In the genomic region with DNA sequence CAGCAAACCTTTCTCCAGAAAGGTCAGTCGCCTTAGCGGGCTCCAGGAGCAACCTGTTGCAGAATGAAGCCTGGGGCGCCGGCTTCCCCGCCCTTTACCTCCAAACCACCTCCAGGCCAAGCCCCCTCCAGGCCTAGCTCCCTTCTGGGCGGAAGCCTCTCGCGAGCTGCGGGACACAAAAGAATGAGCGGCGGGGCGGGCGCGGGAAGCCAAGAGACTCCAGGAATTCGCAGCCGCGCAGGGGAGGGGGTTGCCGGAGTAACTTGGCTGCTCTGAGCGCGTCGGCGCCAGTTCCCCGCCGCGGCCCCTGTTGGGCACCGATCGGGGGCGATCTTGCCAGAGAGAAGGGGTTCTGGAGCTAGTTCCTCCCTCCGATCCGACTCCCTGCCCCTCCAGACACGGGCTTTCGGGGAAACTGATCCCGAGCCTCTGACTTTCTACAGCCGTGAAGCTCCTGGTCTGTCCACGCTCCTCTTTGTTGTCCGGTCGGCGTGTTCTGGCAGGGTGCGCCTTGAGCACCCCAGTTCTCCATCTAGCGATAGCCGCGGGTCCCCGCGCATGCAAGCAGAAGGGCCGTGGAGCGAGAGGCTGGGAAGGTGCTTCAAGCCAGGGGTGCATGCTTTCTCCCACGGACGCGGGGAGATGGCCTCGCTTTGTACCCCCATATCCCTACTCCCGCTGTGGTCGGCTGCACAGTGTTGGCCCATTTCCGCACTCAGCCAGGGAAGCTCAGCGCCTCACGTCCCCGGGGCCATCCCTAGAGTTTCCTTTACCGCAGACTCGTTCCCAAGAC, we compare ENCODE assay signal across 8 cellular contexts. TPM values are rescaled to one million over a fixed set of nuclear protein-coding genes. Genes with fewer than 3 reads are reported as not detected.
DNase-seq lines count a peak whose midpoint lies in the region; ATAC-seq, FAIRE-seq and TF ChIP-seq lines count a peak whose summit lies in the region.

No MANE protein-coding gene starts in this region.

- dilution Hi-C loops in endothelial cell of umbilical vein (cut with MboI; ENCODE audit: extremely low pct_ligation_motif_present, low sequenced_read_pairs): no loop called here

- no peaks in the 10 kb centered on the region for H4K20me1 ChIP-seq in SK-N-SH (ENCODE audit: insufficient read depth)
- H4K20me1 ChIP-seq in endothelial cell of umbilical vein (replicated peaks; ENCODE audit: control insufficient read depth, extremely low read depth, insufficient read depth, low read length): no peaks in the 10 kb centered on the region

- H3K4me1 ChIP-seq in SK-N-SH (ENCODE audit: control insufficient read depth in 1 of 2, insufficient read depth in 2 of 2, low read depth in 1 of 2, low read length in 1 of 2) (peaks cover 0 to 10% of the 10 kb centered on the region in 2 experiments; a peak in 1 of 4 replicates), endothelial cell of umbilical vein (ENCODE audit: control insufficient read depth, extremely low read depth, insufficient read depth, low read length) (peaks cover 6% of the 10 kb centered on the region), mucosa of stomach (ENCODE audit: control insufficient read depth, insufficient read depth, low read length) (peaks cover 17% of the 10 kb centered on the region), upper lobe of left lung (peaks cover 18 to 33% (median 21%) of the 10 kb centered on the region in 4 donors)

- H3K79me2 ChIP-seq in SK-N-SH (ENCODE audit: insufficient read depth): no peaks in the 10 kb centered on the region
- no peaks in the 10 kb centered on the region for H3K79me2 ChIP-seq in endothelial cell of umbilical vein (ENCODE audit: control insufficient read depth, insufficient read depth, low read length)

- peak overlapping the region; percentile 24; the same call in 1 of the 2 replicates for H2AFZ ChIP-seq in SK-N-SH (ENCODE audit: low read depth)
- H2AFZ ChIP-seq in endothelial cell of umbilical vein (ENCODE audit: low read depth, low read length): peak overlapping the region; percentile 61

- H3K4me2 ChIP-seq in SK-N-SH: peak overlapping the region; percentile 78
- peak overlapping the region; percentile 42 for H3K4me2 ChIP-seq in endothelial cell of umbilical vein (ENCODE audit: insufficient read depth, low read length)

- H3K27ac ChIP-seq in SK-N-SH (ENCODE audit: low read depth in 2 of 2, low read length in 1 of 2): no peak overlapping the region
- H3K27ac ChIP-seq in endothelial cell of umbilical vein (ENCODE audit: insufficient read depth, low read depth, low read length): no peak overlapping the region
- H3K27ac ChIP-seq in upper lobe of left lung: no peak overlapping the region

- no peak overlapping the region for H3K9ac ChIP-seq in SK-N-SH
- H3K9ac ChIP-seq in endothelial cell of umbilical vein (replicated peaks; ENCODE audit: extremely low read depth, insufficient read depth, low read length): no peak overlapping the region
- peak overlapping the region; percentile 78 for H3K9ac ChIP-seq in mucosa of stomach (ENCODE audit: low read length)

- intact Hi-C loops in endothelial cell of umbilical vein (cut with micrococcal nuclease): loop anchor here (2.0 kb wide), 1 partner anchor 116 kb away; no protein-coding TSS in a partner anchor

- H3K9me2 ChIP-seq in SK-N-SH: no peaks in the 10 kb centered on the region

- peaks cover 39% of the 10 kb centered on the region for H3K27me3 ChIP-seq in SK-N-SH (ENCODE audit: insufficient read depth)
- peaks cover 55 to 58% of the 10 kb centered on the region in 2 experiments for H3K27me3 ChIP-seq in endothelial cell of umbilical vein (ENCODE audit: control insufficient read depth in 2 of 2, insufficient read depth in 2 of 2, low read length in 2 of 2)
- H3K27me3 ChIP-seq in mucosa of stomach (ENCODE audit: control insufficient read depth, insufficient read depth, low read length): peaks cover 5% of the 10 kb centered on the region
- peaks cover 0 to 22% (median 11%) of the 10 kb centered on the region in 4 donors for H3K27me3 ChIP-seq in upper lobe of left lung

- TF ChIP-seq POLR2A in endothelial cell of umbilical vein (IDR thresholded peaks at IDR 0.05; ENCODE audit: low read depth, low read length) (no peak), upper lobe of left lung (IDR thresholded peaks at IDR 0.05) (no peak)

- WGBS in SK-N-SH (ENCODE audit: low lambda C conversion rate): 7% methylated on average over 5 of the region's 58 CpGs
- 0 to 2% methylated on average over 32 to 37 of the region's 58 CpGs for WGBS in upper lobe of left lung, 2 donors

- no peaks in the 10 kb centered on the region for H3F3A ChIP-seq in SK-N-SH (replicated peaks; ENCODE audit: insufficient read depth)

- DNase-seq in GM03348 (ENCODE audit: low spot score) (peak; percentile 39), SK-N-SH (peak; percentile 73), endothelial cell of umbilical vein (ENCODE audit: low read depth, low spot score) (peak; percentile 30), upper lobe of left lung (peak in 1 of 2 donors; percentile 87), superior temporal gyrus (ENCODE audit: extremely low spot score) (no peak)

- H3K9me3 ChIP-seq in SK-N-SH: no peaks in the 10 kb centered on the region
- no peaks in the 10 kb centered on the region for H3K9me3 ChIP-seq in endothelial cell of umbilical vein (replicated peaks; ENCODE audit: control insufficient read depth, insufficient read depth, low read length)
- no peaks in the 10 kb centered on the region for H3K9me3 ChIP-seq in mucosa of stomach (ENCODE audit: control insufficient read depth, low read length)
- H3K9me3 ChIP-seq in upper lobe of left lung: no peaks in the 10 kb centered on the region

- TF ChIP-seq CTCF in SK-N-SH (IDR thresholded peaks at IDR 0.05) (no peak), endothelial cell of umbilical vein (IDR thresholded peaks at IDR 0.05; ENCODE audit: extremely low read depth in 1 of 2, insufficient read depth in 1 of 2, low read depth in 1 of 2, low read length in 2 of 2) (no peak), upper lobe of left lung (IDR thresholded peaks at IDR 0.05) (no peak)

- H3K4me3 ChIP-seq in SK-N-SH (ENCODE audit: low read depth in 2 of 2, low read length in 1 of 2) (peak overlapping the region; percentile 46), endothelial cell of umbilical vein (replicated peaks in 1 of 3; ENCODE audit: insufficient read depth in 1 of 3, low read depth in 1 of 3, low read length in 3 of 3) (peak overlapping the region; percentile 5 to 36 (median 34)), mucosa of stomach (ENCODE audit: low read length) (peak overlapping the region; percentile 75), upper lobe of left lung (peak overlapping the region; percentile 31 to 47 (median 40))

- POLR2A ChIA-PET in SK-N-SH (lab: Yijun Ruan, JAX): no interaction called here
- POLR2A ChIA-PET in endothelial cell of umbilical vein (lab: Charles Lee): no interaction called here

- no peak for TF ChIP-seq RAD21 in SK-N-SH (IDR thresholded peaks at IDR 0.05; ENCODE audit: low read length)

- no TSS peak for BruUV-seq in endothelial cell of umbilical vein (replicated peaks; lab: Mats Ljungman, UMichigan)

- ATAC-seq in upper lobe of left lung (ENCODE audit: low FRiP score in 2 of 2) (peak; percentile 47 to 53), GM21717 (IDR thresholded peaks at IDR 0.05; ENCODE audit: unreplicated experiment) (no peak), GM18867 (IDR thresholded peaks at IDR 0.05; ENCODE audit: unreplicated experiment) (no peak)

- no peaks in the 10 kb centered on the region for H3K36me3 ChIP-seq in SK-N-SH (replicated peaks in 1 of 2; ENCODE audit: control insufficient read depth in 1 of 2, insufficient read depth in 2 of 2, low read length in 1 of 2)
- H3K36me3 ChIP-seq in endothelial cell of umbilical vein (ENCODE audit: control insufficient read depth in 2 of 2, extremely low read depth in 1 of 2, insufficient read depth in 2 of 2, low read length in 2 of 2): no peaks in the 10 kb centered on the region
- no peaks in the 10 kb centered on the region for H3K36me3 ChIP-seq in mucosa of stomach (ENCODE audit: control insufficient read depth, insufficient read depth, low read length)
- no peaks in the 10 kb centered on the region for H3K36me3 ChIP-seq in upper lobe of left lung

- no peaks in the 10 kb centered on the region for H3K9me1 ChIP-seq in endothelial cell of umbilical vein (replicated peaks; ENCODE audit: control insufficient read depth, extremely low read depth, insufficient read depth, low read length)

- FAIRE-seq in endothelial cell of umbilical vein (lab: Jason Lieb, UNC): no peak

- CTCF ChIA-PET in SK-N-SH (lab: Yijun Ruan, JAX) (interaction anchor here (1.0 to 2.1 kb wide), 8 partner anchors 9 to 277 kb away, joined by 3 to 6 read pairs (median 3); no protein-coding TSS in a partner anchor), endothelial cell of umbilical vein (lab: Charles Lee) (interaction anchor here (1.3 kb wide), 1 partner anchor 123 kb away, joined by 3 read pairs; no protein-coding TSS in a partner anchor)

- TF ChIP-seq EP300 in SK-N-SH (IDR thresholded peaks at IDR 0.05; ENCODE audit: borderline replicate concordance in 1 of 2, low read depth in 1 of 2, low read length in 1 of 2): no peak
- TF ChIP-seq EP300 in upper lobe of left lung (IDR thresholded peaks at IDR 0.05): no peak

TF ChIP-seq in SK-N-SH, 30 proteins besides CTCF, POLR2A, EP300 and RAD21:
- TF ChIP-seq GABPA (IDR thresholded peaks at IDR 0.05; ENCODE audit: low read depth) (no peak), TAF1 (IDR thresholded peaks at IDR 0.05; ENCODE audit: borderline replicate concordance, low read depth, low read length) (no peak), CHD2 (IDR thresholded peaks at IDR 0.05; ENCODE audit: low read length, partially characterized antibody) (peak; percentile 59), NFIC (IDR thresholded peaks at IDR 0.05; ENCODE audit: borderline replicate concordance) (no peak)
TF ChIP-seq in SK-N-SH: peak in this region for 1.

TF ChIP-seq in endothelial cell of umbilical vein, 7 proteins besides CTCF, POLR2A, EP300 and RAD21 (continues in another document):
- TF ChIP-seq GATA2 (IDR thresholded peaks at IDR 0.05; ENCODE audit: insufficient read depth, insufficient read length, low read depth, low read length) (no peak), EZH2 (IDR thresholded peaks at IDR 0.05; ENCODE audit: borderline replicate concordance, low read depth, low read length, severe bottlenecking) (peak; percentile 92), POLR2AphosphoS5 (IDR thresholded peaks at IDR 0.05; ENCODE audit: insufficient read depth, low read depth, low read length) (no peak)

RNA-seq across cellular contexts. Expression of gene PROM1, which starts 1.2 kb away (rescaled TPM):
- polyA plus RNA-seq in SK-N-SH (2012; rRNA removed) (not detected in 2 replicates), endothelial cell of umbilical vein (0.33 and 0.36 TPM in 2 replicates)
- polyA plus RNA-seq in SK-N-SH (2012; cell fraction: cytosol; rRNA removed): not detected in 2 replicates
- not detected in 2 replicates for polyA plus RNA-seq in SK-N-SH (2012; cell fraction: nucleus; rRNA removed)
- total RNA-seq in endothelial cell of umbilical vein (1.7 TPM in 1 of 2 replicates, not detected in the other), upper lobe of left lung (10 to 100 TPM in 1 of 6 donors, 1 to 10 TPM in 5; 1.6 to 43.6 (median 4.3) TPM)
- polyA plus RNA-seq in endothelial cell of umbilical vein (2011; cell fraction: cytosol; rRNA removed): 0.18 and 0.50 TPM in 2 replicates
- 0.67 and 0.77 TPM in 2 replicates for polyA plus RNA-seq in endothelial cell of umbilical vein (2011; cell fraction: nucleus; rRNA removed)
- not detected in 2 replicates for polyA plus RNA-seq in endothelial cell of umbilical vein (2012)
- polyA minus RNA-seq in endothelial cell of umbilical vein: 1.3 and 1.6 TPM in 2 replicates
- not detected for polyA minus RNA-seq in endothelial cell of umbilical vein (2011; cell fraction: cytosol; rRNA and poly(A)+ RNA removed)
- polyA minus RNA-seq in endothelial cell of umbilical vein (2011; cell fraction: nucleus; rRNA and poly(A)+ RNA removed): 0.72 and 0.96 TPM in 2 replicates

Comparison
In these comparisons a context has a peak if more than half of its experiments do, and no peak if none do; other contexts are left out.
1. ATAC-seq: peak in upper lobe of left lung (2 of 2); none in GM21717 (single experiment) and GM18867 (single experiment).
2. Peak in every context shown above with its lines, with median percentiles within 50 percentile points of each other: H3K4me3 ChIP-seq.